In genomic region chr2:173401716-173402326, GRCh38 we compare ENCODE assay signal across 9 cellular contexts. TPM values are rescaled to one million over a fixed set of nuclear protein-coding genes. Genes with fewer than 3 reads are reported as not detected.
DNase-seq lines count a peak whose midpoint lies in the region; ATAC-seq and TF ChIP-seq lines count a peak whose summit lies in the region.
"Had no signal": no experiment of that assay in that cellular context is flagged by ENCODE, and none has a peak within 500 bp of the region (broad histone marks: within the 10 kb centered on the region; RNA-seq: fewer than 3 reads in every experiment).

No MANE protein-coding gene starts in this region.

- H3K36me3 ChIP-seq in parathyroid adenoma (ENCODE audit: control insufficient read depth, insufficient read depth, low read length), result no peaks in the 10 kb centered on the region
- H3K36me3 ChIP-seq in aorta (ENCODE audit: control insufficient read depth in 1 of 2, insufficient read depth in 2 of 2, low read length in 1 of 2), result no peaks in the 10 kb centered on the region

- H3K4me3 ChIP-seq in epithelial cell of proximal tubule (ENCODE audit: low read depth, low read length) (peak overlapping the region; percentile 41), parathyroid adenoma (ENCODE audit: low read depth, low read length) (no peak overlapping the region), aorta (ENCODE audit: low read length in 2 of 2) (peak overlapping the region in 1 of 2 donors; percentile 22)
- H3K4me3 ChIP-seq: body of pancreas had no signal

- WGBS in aorta, 2 donors, result 5 to 10% methylated on average over 7 of the region's 7 CpGs

- H3K9me3 ChIP-seq in parathyroid adenoma (ENCODE audit: control insufficient read depth, low read length) (no peaks in the 10 kb centered on the region), aorta (ENCODE audit: control insufficient read depth, low read length) (no peaks in the 10 kb centered on the region)
- H3K9me3 ChIP-seq: body of pancreas had no signal

- no peak for ATAC-seq in GM21381 (IDR thresholded peaks at IDR 0.05; ENCODE audit: unreplicated experiment)
- no peak for ATAC-seq in aorta (ENCODE audit: low FRiP score)

- H3K27me3 ChIP-seq in parathyroid adenoma (ENCODE audit: control insufficient read depth, insufficient read depth, low read length) (no peaks in the 10 kb centered on the region), aorta (ENCODE audit: control insufficient read depth in 1 of 2, insufficient read depth in 2 of 2, low read length in 1 of 2) (peaks cover 0 to 1% of the 10 kb centered on the region in 2 donors)
- H3K27me3 ChIP-seq: body of pancreas had no signal

- peaks cover 2% of the 10 kb centered on the region for H3K4me1 ChIP-seq in parathyroid adenoma
- no peaks in the 10 kb centered on the region for H3K4me1 ChIP-seq in aorta (ENCODE audit: control insufficient read depth in 1 of 2, insufficient read depth in 2 of 2, low read length in 2 of 2)

- peak overlapping the region; percentile 57 for H2AFZ ChIP-seq in parathyroid adenoma

- H3K9ac ChIP-seq in parathyroid adenoma, result no peak overlapping the region

- H3K27ac ChIP-seq in parathyroid adenoma (no peak overlapping the region), aorta (ENCODE audit: low read depth in 1 of 2, low read length in 2 of 2) (no peak overlapping the region)
- H3K27ac ChIP-seq: body of pancreas had no signal

- H3K79me2 ChIP-seq in parathyroid adenoma, result no peaks in the 10 kb centered on the region

- DNase-seq in EL (peak; percentile 28), NCI-H524 (lab: John Stamatoyannopoulos, UW) (peak; percentile 63 to 89), epithelial cell of proximal tubule (ENCODE audit: low read depth) (peak; percentile 26), T1000 (lab: John Stamatoyannopoulos, UW) (no peak), aorta (no peak)
- no peak for DNase-seq in activated effector memory CD4-positive, alpha-beta T cell treated with Interleukin-2 at 50 U/mL for 16 hours

- intact Hi-C loops in aorta (cut with DNase I), result loop anchor here (2.0 to 10.0 kb wide), 6 partner anchors 353 to 943 kb away; no protein-coding TSS in a partner anchor

- no peak overlapping the region for H3K4me2 ChIP-seq in parathyroid adenoma (ENCODE audit: low read length)

- TF ChIP-seq CTCF in epithelial cell of proximal tubule (conservative IDR thresholded peaks at IDR 0.05; ENCODE audit: low read depth, low read length) (no peak), parathyroid adenoma (IDR thresholded peaks at IDR 0.05) (no peak)

RNA-seq across cellular contexts. Expression of gene CDCA7, which starts 47.1 kb away (rescaled TPM):
- total RNA-seq in epithelial cell of proximal tubule, result 34.7 and 55.4 TPM in 2 replicates
- 1 to 10 TPM; 1.0 to 2.8 TPM for total RNA-seq in aorta
- 1 to 10 TPM in 1 of 2 donors, under 1 TPM in 1; 0.10 to 1.5 TPM for polyA plus RNA-seq in aorta

Comparison
In these comparisons a context has a peak if more than half of its experiments do, and no peak if none do; other contexts are left out.
1. DNase-seq: peak in EL (single experiment), NCI-H524 (2 of 2) and epithelial cell of proximal tubule (single experiment); none in T1000 (single experiment), aorta (0 of 2) and activated effector memory CD4-positive, alpha-beta T cell treated with Interleukin-2 at 50 U/mL for 16 hours (single experiment).